In the genomic region with DNA sequence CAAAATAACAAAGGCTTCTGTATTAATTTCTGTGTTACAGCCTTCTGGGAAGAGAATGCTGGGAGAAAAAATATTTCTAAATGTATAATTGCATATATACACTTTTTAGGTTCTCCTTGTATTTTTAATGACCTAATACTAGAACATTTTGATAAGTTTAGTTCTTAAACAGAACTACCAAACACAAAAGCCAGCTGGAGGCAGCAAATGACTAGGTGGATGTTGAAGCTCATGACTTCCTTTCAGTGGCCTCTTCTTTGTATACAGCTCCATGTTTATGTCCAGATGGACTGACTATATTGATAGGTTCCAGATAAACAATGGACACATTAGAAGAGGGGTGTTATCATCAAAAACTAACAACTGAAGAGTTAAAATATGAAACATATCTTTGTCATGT, we compare ENCODE assay signal across 13 cellular contexts. TPM values are rescaled to one million over a fixed set of nuclear protein-coding genes. Genes with fewer than 3 reads are reported as not detected.
A peak's percentile ranks its signal among the peaks of the same experiment; 100 is the strongest.
DNase-seq lines count a peak whose midpoint lies in the region; ATAC-seq, FAIRE-seq and TF ChIP-seq lines count a peak whose summit lies in the region.
"Had no signal": no experiment of that assay in that cellular context is flagged by ENCODE, and none has a peak within 500 bp of the region (broad histone marks: within the 10 kb centered on the region; RNA-seq: fewer than 3 reads in every experiment).

No MANE protein-coding gene starts in this region.

- no peaks in the 10 kb centered on the region for H3K27me3 ChIP-seq in GM23248 (replicated peaks; ENCODE audit: insufficient read depth)
- no peaks in the 10 kb centered on the region for H3K27me3 ChIP-seq in psoas muscle (ENCODE audit: insufficient read depth in 3 of 3, low read length in 2 of 3)

- TF ChIP-seq CTCF in fibroblast of villous mesenchyme (IDR thresholded peaks at IDR 0.05; ENCODE audit: insufficient read depth, low read depth, low read length) (no peak), psoas muscle (IDR thresholded peaks at IDR 0.05) (no peak)

- H3K9me3 ChIP-seq in GM23248 (ENCODE audit: low read depth) (no peaks in the 10 kb centered on the region), psoas muscle (no peaks in the 10 kb centered on the region)

- peaks cover 43% of the 10 kb centered on the region for H3K79me2 ChIP-seq in GM23248 (ENCODE audit: insufficient read depth)

- H3K4me1 ChIP-seq in GM23248 (ENCODE audit: insufficient read depth) (peaks cover 14% of the 10 kb centered on the region), psoas muscle (peaks cover 35% of the 10 kb centered on the region)

- no peak overlapping the region for H2AFZ ChIP-seq in GM23248

- H3K36me3 ChIP-seq in GM23248 (ENCODE audit: low read depth), result no peaks in the 10 kb centered on the region
- H3K36me3 ChIP-seq in psoas muscle (ENCODE audit: insufficient read depth in 1 of 2, low read depth in 1 of 2), result peaks cover 2 to 4% of the 10 kb centered on the region in 2 donors

- FAIRE-seq in urothelium cell line (lab: Jason Lieb, UNC), result no peak
- FAIRE-seq: RCC 7860 had no signal

- H3K4me3 ChIP-seq in GM23248 (no peak overlapping the region), fibroblast of villous mesenchyme (ENCODE audit: low read depth, low read length) (no peak overlapping the region), psoas muscle (no peak overlapping the region)

- no peaks in the 10 kb centered on the region for H4K20me1 ChIP-seq in GM23248 (ENCODE audit: insufficient read depth)

- ATAC-seq in psoas muscle (no peak), HG02798 (IDR thresholded peaks at IDR 0.05; ENCODE audit: poor library complexity, unreplicated experiment) (no peak)

- DNase-seq in GM23248 (no peak), SK-MEL-5 (ENCODE audit: low read depth, low spot score) (peak; percentile 38), fibroblast of villous mesenchyme (ENCODE audit: low read depth) (peak; percentile 42), psoas muscle (no peak), CD1c-positive myeloid dendritic cell (ENCODE audit: extremely low spot score) (no peak), urothelium cell line (ENCODE audit: low spot score) (no peak)
- no peak for DNase-seq in activated CD8-positive, alpha-beta memory T cell treated with anti-CD3 and anti-CD28 coated beads for 24 hours
- DNase-seq: Kasumi-1, NCI-H146, NCI-H446 treated with DMSO at 0.1 percent for 48 hours, SHP77 treated with DMSO at 0.1 percent for 48 hours had no signal

- intact Hi-C loops in psoas muscle (cut with DNase I), result no loop called here

- H3K9ac ChIP-seq in GM23248, result no peak overlapping the region

- in situ Hi-C loops in GM23248 (cut with MboI) (no loop called here), SK-MEL-5 (cut with HindIII; ENCODE audit: low pct_unique_long_range_greater_than_20kb, low sequenced_read_pairs) (no loop called here)

- no peaks in the 10 kb centered on the region for H3K9me2 ChIP-seq in GM23248 (ENCODE audit: insufficient read depth)

- peak overlapping the region; percentile 37; the same call in 1 of the 2 replicates for H3K27ac ChIP-seq in GM23248
- H3K27ac ChIP-seq in psoas muscle, result peak overlapping the region; percentile 69

- H3F3A ChIP-seq in GM23248 (ENCODE audit: insufficient read depth), result no peaks in the 10 kb centered on the region

- H3K4me2 ChIP-seq in GM23248 (ENCODE audit: unreplicated experiment), result no peak overlapping the region

RNA-seq across cellular contexts. Expression of gene LRRC8D, which starts 52.4 kb away (rescaled TPM):
- 30.7 and 35.3 TPM in 2 replicates for total RNA-seq in GM23248 (2014; rRNA removed; shearing (Covaris generic))
- 29.9 and 30.1 TPM in 2 replicates for polyA plus RNA-seq in GM23248 (2016; fragmentation: Nextera tagmentation; extraction: Ambion mirVana)
- 46.0 and 48.7 TPM in 2 replicates for total RNA-seq in SK-MEL-5 (2014; rRNA removed; shearing (Covaris generic))
- 56.2 and 70.3 TPM in 2 replicates for polyA plus RNA-seq in SK-MEL-5 (2015; cell fraction: cytosol; rRNA removed)
- 38.1 and 43.8 TPM in 2 replicates for polyA plus RNA-seq in SK-MEL-5 (2015; cell fraction: nucleus; rRNA removed)
- 26.7 and 58.7 TPM in 2 replicates for total RNA-seq in fibroblast of villous mesenchyme
- 1 to 10 TPM; 3.5 to 6.7 (median 5.4) TPM for total RNA-seq in psoas muscle
- polyA plus RNA-seq in psoas muscle, result 1 to 10 TPM; 4.2 to 7.1 (median 5.6) TPM

Comparison
In these comparisons a context has a peak if more than half of its experiments do, and no peak if none do; other contexts are left out.
1. DNase-seq: peak in SK-MEL-5 (single experiment) and fibroblast of villous mesenchyme (single experiment); none in GM23248 (single experiment), psoas muscle (0 of 2), CD1c-positive myeloid dendritic cell (single experiment), urothelium cell line (single experiment) and activated CD8-positive, alpha-beta memory T cell treated with anti-CD3 and anti-CD28 coated beads for 24 hours (single experiment).